In the genomic region with DNA sequence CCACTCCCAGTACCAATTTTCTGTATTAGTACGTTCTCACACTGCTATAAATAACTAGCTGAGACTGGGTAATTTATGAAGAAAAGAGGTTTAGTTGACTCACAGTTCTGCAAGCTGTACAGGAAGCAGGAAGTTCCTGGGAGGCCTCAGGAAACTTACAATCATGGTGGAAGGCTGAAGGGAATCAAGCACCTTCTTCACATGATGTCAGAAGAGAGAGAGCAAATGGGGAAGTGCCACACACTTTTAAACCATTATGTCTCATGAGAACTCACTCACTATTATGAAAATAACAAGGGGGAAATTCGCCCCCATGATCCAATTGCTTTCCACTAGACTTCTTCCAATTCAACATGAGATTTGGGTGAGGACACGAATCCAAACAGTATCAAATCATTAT, we compare ENCODE assay signal across 28 cellular contexts.
DNase-seq lines count a peak whose midpoint lies in the region; ATAC-seq and TF ChIP-seq lines count a peak whose summit lies in the region.
"Had no signal": no experiment of that assay in that cellular context is flagged by ENCODE, and none has a peak within 500 bp of the region (broad histone marks: within the 10 kb centered on the region; RNA-seq: fewer than 3 reads in every experiment).

No MANE protein-coding gene starts in this region.

- H4K20me1 ChIP-seq in SK-N-SH (ENCODE audit: insufficient read depth), result no peaks in the 10 kb centered on the region

- POLR2A ChIA-PET in A673 (lab: Charles Lee; ENCODE audit: low non-redundant PET), result no interaction called here
- POLR2A ChIA-PET in SK-N-SH (lab: Yijun Ruan, JAX), result no interaction called here

- H2AFZ ChIP-seq in SK-N-SH (ENCODE audit: low read depth), result no peak overlapping the region

- intact Hi-C loops in natural killer cell (cut with micrococcal nuclease) (no loop called here), left ventricle myocardium superior (cut with micrococcal nuclease) (no loop called here), A673 (cut with micrococcal nuclease; ENCODE audit: unreplicated experiment) (no loop called here)

- BruUV-seq in A673 (replicated peaks; lab: Mats Ljungman, UMichigan), result no TSS peak

- H3K27me3 Mint-ChIP-seq in activated T-cell treated with anti-CD3 and anti-CD28 coated beads, Interleukin-2, amount 50 U/mL, for 24 hours, result no peaks in the 10 kb centered on the region
- H3K27me3 Mint-ChIP-seq in activated naive CD8-positive, alpha-beta T cell treated with anti-CD3 and anti-CD28 coated beads for 36 hours, result no peaks in the 10 kb centered on the region
- no peaks in the 10 kb centered on the region for H3K27me3 Mint-ChIP-seq in natural killer cell (ENCODE audit: low read depth in 2 of 2)
- H3K27me3 Mint-ChIP-seq: B cell had no signal

- no peak for TF ChIP-seq EP300 in SK-N-SH (IDR thresholded peaks at IDR 0.05; ENCODE audit: borderline replicate concordance in 1 of 2, low read depth in 1 of 2, low read length in 1 of 2)

- H3K79me2 ChIP-seq in SK-N-SH (ENCODE audit: insufficient read depth), result no peaks in the 10 kb centered on the region

- H3K9me3 ChIP-seq in A673 (ENCODE audit: low read depth, low read length, poor library complexity, severe bottlenecking) (no peaks in the 10 kb centered on the region), SK-N-SH (no peaks in the 10 kb centered on the region)
- H3K9me3 ChIP-seq: Caco-2, prostate gland had no signal

- DNase-seq in activated T-cell treated with anti-CD3 and anti-CD28 coated beads, Interleukin-2, amount 50 U/mL, for 24 hours, result no peak
- DNase-seq in activated T-cell treated with anti-CD3 and anti-CD28 coated beads, Interleukin-2, amount 50 U/mL, for 48 hours, result no peak
- peak; percentile 43 for DNase-seq in MV-4-11 (lab: John Stamatoyannopoulos, UW)
- DNase-seq in activated naive CD8-positive, alpha-beta T cell treated with anti-CD3 and anti-CD28 coated beads for 36 hours, result no peak
- no peak for DNase-seq in natural killer cell
- DNase-seq in left ventricle myocardium superior, result no peak
- DNase-seq in A673 (ENCODE audit: low spot score), result no peak
- DNase-seq in SK-N-SH, result no peak
- DNase-seq: activated CD4-positive, alpha-beta T cell treated with anti-CD3 and anti-CD28 coated beads for 1 hour; Caco-2; central memory CD4-positive, alpha-beta T cell; DMS79; foreskin melanocyte; heart left ventricle; KG1; kidney; MG63; NCI-H1436 treated with DMSO at 0.1 percent for 48 hours; NCI-H69; stimulated activated CD4-positive, alpha-beta T cell treated with anti-CD3 and anti-CD28 coated beads, Interleukin-12 subunit alpha, Interleukin-12 subunit beta, amount 100 ng/mL, for 4 hours; stimulated activated CD4-positive, alpha-beta T cell treated with anti-CD3 and anti-CD28 coated beads, Interleukin-2, amount 100 ng/mL, for 48 hours; substantia nigra; trophoblast cell had no signal

- no peaks in the 10 kb centered on the region for H3K36me3 ChIP-seq in A673 (ENCODE audit: insufficient read depth, low read length, poor library complexity, severe bottlenecking)
- no peaks in the 10 kb centered on the region for H3K36me3 ChIP-seq in SK-N-SH (replicated peaks in 1 of 2; ENCODE audit: control insufficient read depth in 1 of 2, insufficient read depth in 2 of 2, low read length in 1 of 2)
- H3K36me3 ChIP-seq: heart left ventricle, MG63, prostate gland had no signal

- WGBS in SK-N-SH (ENCODE audit: low lambda C conversion rate), result 28% methylated on average over 3 of the region's 3 CpGs

- CTCF ChIA-PET in A673 (lab: Charles Lee) (no interaction called here), SK-N-SH (lab: Yijun Ruan, JAX) (interaction anchor here (1.3 kb wide), 1 partner anchor 20 kb away, joined by 3 read pairs; no protein-coding TSS in a partner anchor)

- no peak overlapping the region for H3K9ac ChIP-seq in SK-N-SH

- no peak overlapping the region for H3K4me3 ChIP-seq in A673 (ENCODE audit: low read depth, low read length, poor library complexity, severe bottlenecking)
- no peak overlapping the region for H3K4me3 ChIP-seq in SK-N-SH (ENCODE audit: low read depth in 2 of 2, low read length in 1 of 2)
- H3K4me3 ChIP-seq: heart left ventricle, MG63, prostate gland had no signal

- peak overlapping the region; percentile 58 for H3K27ac Mint-ChIP-seq in activated T-cell treated with anti-CD3 and anti-CD28 coated beads, Interleukin-2, amount 50 U/mL, for 24 hours
- H3K27ac Mint-ChIP-seq in activated naive CD8-positive, alpha-beta T cell treated with anti-CD3 and anti-CD28 coated beads for 36 hours, result peak overlapping the region; percentile 54
- H3K27ac Mint-ChIP-seq in natural killer cell, result peak overlapping the region; percentile 77 to 95
- H3K27ac Mint-ChIP-seq: B cell had no signal

- TF ChIP-seq CTCF in natural killer cell (IDR thresholded peaks at IDR 0.05), result no peak
- TF ChIP-seq CTCF in A673 (conservative IDR thresholded peaks at IDR 0.05; ENCODE audit: low read depth, low read length), result no peak
- TF ChIP-seq CTCF in SK-N-SH (IDR thresholded peaks at IDR 0.05), result no peak

- no peaks in the 10 kb centered on the region for H3K4me1 ChIP-seq in A673 (ENCODE audit: insufficient read depth, low read length, poor library complexity, severe bottlenecking)
- no peaks in the 10 kb centered on the region for H3K4me1 ChIP-seq in SK-N-SH (ENCODE audit: control insufficient read depth in 1 of 2, insufficient read depth in 2 of 2, low read depth in 1 of 2, low read length in 1 of 2)
- H3K4me1 ChIP-seq: Caco-2, prostate gland had no signal

- H3K9me3 Mint-ChIP-seq in activated T-cell treated with anti-CD3 and anti-CD28 coated beads, Interleukin-2, amount 50 U/mL, for 24 hours, result peaks cover 55% of the 10 kb centered on the region
- H3K9me3 Mint-ChIP-seq in activated naive CD8-positive, alpha-beta T cell treated with anti-CD3 and anti-CD28 coated beads for 36 hours, result peaks cover 53% of the 10 kb centered on the region
- H3K9me3 Mint-ChIP-seq in natural killer cell, result peaks cover 4 to 14% of the 10 kb centered on the region in 2 donors

- no peaks in the 10 kb centered on the region for H3K9me2 ChIP-seq in SK-N-SH

- no peak for TF ChIP-seq RAD21 in SK-N-SH (IDR thresholded peaks at IDR 0.05; ENCODE audit: low read length)

- no peak overlapping the region for H3K4me3 Mint-ChIP-seq in activated T-cell treated with anti-CD3 and anti-CD28 coated beads, Interleukin-2, amount 50 U/mL, for 24 hours
- no peak overlapping the region for H3K4me3 Mint-ChIP-seq in activated naive CD8-positive, alpha-beta T cell treated with anti-CD3 and anti-CD28 coated beads for 36 hours
- H3K4me3 Mint-ChIP-seq in natural killer cell, result no peak overlapping the region
- H3K4me3 Mint-ChIP-seq: B cell; T-helper 2 cell treated with Interferon-gamma antibody and Interleukin-4, amounts not matched to agents 5 μg/mL and 100 μg/mL, for 36 hours had no signal

- no peak for ATAC-seq in natural killer cell
- no peak for ATAC-seq in left ventricle myocardium superior
- ATAC-seq: heart left ventricle, Right ventricle myocardium inferior, sciatic nerve had no signal

- H3K27me3 ChIP-seq in A673 (replicated peaks; ENCODE audit: insufficient read depth, low read depth, low read length, poor library complexity) (no peaks in the 10 kb centered on the region), SK-N-SH (ENCODE audit: insufficient read depth) (no peaks in the 10 kb centered on the region)
- H3K27me3 ChIP-seq: heart left ventricle, MG63 had no signal

- H3K27ac ChIP-seq in A673 (ENCODE audit: low read depth, low read length, poor library complexity, severe bottlenecking) (no peak overlapping the region), SK-N-SH (ENCODE audit: low read depth in 2 of 2, low read length in 1 of 2) (no peak overlapping the region)
- H3K27ac ChIP-seq: heart left ventricle, prostate gland had no signal

- H3K4me1 Mint-ChIP-seq in activated T-cell treated with anti-CD3 and anti-CD28 coated beads, Interleukin-2, amount 50 U/mL, for 24 hours (ENCODE audit: low read depth), result peaks cover 86% of the 10 kb centered on the region
- H3K4me1 Mint-ChIP-seq in activated naive CD8-positive, alpha-beta T cell treated with anti-CD3 and anti-CD28 coated beads for 36 hours, result peaks cover 73% of the 10 kb centered on the region
- H3K4me1 Mint-ChIP-seq in natural killer cell, result peaks cover 83 to 85% of the 10 kb centered on the region in 2 donors

- H3K4me2 ChIP-seq in SK-N-SH, result no peak overlapping the region

- no peaks in the 10 kb centered on the region for H3F3A ChIP-seq in SK-N-SH (replicated peaks; ENCODE audit: insufficient read depth)

- peaks cover 61% of the 10 kb centered on the region for H3K36me3 Mint-ChIP-seq in activated T-cell treated with anti-CD3 and anti-CD28 coated beads, Interleukin-2, amount 50 U/mL, for 24 hours (ENCODE audit: low read depth)
- H3K36me3 Mint-ChIP-seq in activated naive CD8-positive, alpha-beta T cell treated with anti-CD3 and anti-CD28 coated beads for 36 hours, result peaks cover 68% of the 10 kb centered on the region
- H3K36me3 Mint-ChIP-seq in natural killer cell, result peaks cover 25% of the 10 kb centered on the region

TF ChIP-seq in SK-N-SH, 30 proteins besides CTCF, POLR2A, EP300 and RAD21 (continues in another document):
- TF ChIP-seq FOXM1 (IDR thresholded peaks at IDR 0.05; ENCODE audit: low read depth) (no peak), NRF1 (IDR thresholded peaks at IDR 0.05; ENCODE audit: low read depth, low read length) (no peak), GABPA (IDR thresholded peaks at IDR 0.05; ENCODE audit: low read depth) (no peak), GATA2 (CRISPR knock-in tag; IDR thresholded peaks at IDR 0.05) (no peak), FOSL2 (IDR thresholded peaks at IDR 0.05; ENCODE audit: borderline replicate concordance, low read depth) (no peak), JUND (IDR thresholded peaks at IDR 0.05) (no peak), RXRA (IDR thresholded peaks at IDR 0.05; ENCODE audit: borderline replicate concordance, low read depth) (no peak), TCF12 (IDR thresholded peaks at IDR 0.05) (no peak)
- TF ChIP-seq, protein P1, sequence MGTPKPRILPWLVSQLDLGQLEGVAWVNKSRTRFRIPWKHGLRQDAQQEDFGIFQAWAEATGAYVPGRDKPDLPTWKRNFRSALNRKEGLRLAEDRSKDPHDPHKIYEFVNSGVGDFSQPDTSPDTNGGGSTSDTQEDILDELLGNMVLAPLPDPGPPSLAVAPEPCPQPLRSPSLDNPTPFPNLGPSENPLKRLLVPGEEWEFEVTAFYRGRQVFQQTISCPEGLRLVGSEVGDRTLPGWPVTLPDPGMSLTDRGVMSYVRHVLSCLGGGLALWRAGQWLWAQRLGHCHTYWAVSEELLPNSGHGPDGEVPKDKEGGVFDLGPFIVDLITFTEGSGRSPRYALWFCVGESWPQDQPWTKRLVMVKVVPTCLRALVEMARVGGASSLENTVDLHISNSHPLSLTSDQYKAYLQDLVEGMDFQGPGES (IDR thresholded peaks at IDR 0.05; ENCODE audit: low read depth, low read length), result no peak
- TF ChIP-seq, protein P2, sequence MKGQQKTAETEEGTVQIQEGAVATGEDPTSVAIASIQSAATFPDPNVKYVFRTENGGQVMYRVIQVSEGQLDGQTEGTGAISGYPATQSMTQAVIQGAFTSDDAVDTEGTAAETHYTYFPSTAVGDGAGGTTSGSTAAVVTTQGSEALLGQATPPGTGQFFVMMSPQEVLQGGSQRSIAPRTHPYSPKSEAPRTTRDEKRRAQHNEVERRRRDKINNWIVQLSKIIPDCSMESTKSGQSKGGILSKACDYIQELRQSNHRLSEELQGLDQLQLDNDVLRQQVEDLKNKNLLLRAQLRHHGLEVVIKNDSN (IDR thresholded peaks at IDR 0.05; ENCODE audit: borderline replicate concordance, low read depth), result no peak
